9 cellular contexts compared by ENCODE assay signal in the genomic region with DNA sequence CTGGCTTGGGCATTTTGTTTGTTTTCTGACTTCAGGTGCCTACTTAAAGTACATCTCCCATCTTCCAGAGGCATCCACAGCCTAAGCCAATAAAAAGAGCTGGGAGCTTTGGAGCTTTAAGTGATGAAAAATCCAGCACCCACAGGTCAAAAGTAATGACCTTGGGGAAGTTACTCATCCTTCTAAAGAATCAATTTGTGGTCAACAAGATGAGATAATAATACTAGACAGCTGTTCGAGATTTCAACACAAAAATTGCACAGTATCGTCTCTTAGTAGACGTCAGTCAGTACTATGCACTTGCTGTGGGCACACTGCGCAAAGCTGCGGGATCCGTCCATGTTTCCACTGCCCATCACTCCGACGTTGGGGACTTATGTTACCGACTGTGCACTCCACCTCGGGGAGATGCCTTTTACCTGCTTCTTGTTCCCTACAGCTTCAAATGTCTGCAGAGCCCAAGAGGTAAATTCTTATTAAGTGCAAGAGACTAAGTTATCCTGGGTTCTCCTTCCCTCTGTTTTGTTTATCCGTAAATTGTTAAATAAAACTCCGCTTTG. TPM values are rescaled to one million over a fixed set of nuclear protein-coding genes. Genes with fewer than 3 reads are reported as not detected.
DNase-seq lines count a peak whose midpoint lies in the region; ATAC-seq and TF ChIP-seq lines count a peak whose summit lies in the region.
"Had no signal": no experiment of that assay in that cellular context is flagged by ENCODE, and none has a peak within 500 bp of the region (broad histone marks: within the 10 kb centered on the region; RNA-seq: fewer than 3 reads in every experiment).

No MANE protein-coding gene starts in this region.

- TF ChIP-seq POLR2A in Peyer's patch (IDR thresholded peaks at IDR 0.05): no peak

- H3K4me1 ChIP-seq in Peyer's patch: peaks cover 0 to 10% (median 0%) of the 10 kb centered on the region in 4 donors
- peaks cover 0 to 2% of the 10 kb centered on the region in 2 donors for H3K4me1 ChIP-seq in esophagus (ENCODE audit: control insufficient read depth in 2 of 2, insufficient read depth in 2 of 2, low read length in 1 of 2)
- peaks cover 12% of the 10 kb centered on the region for H3K4me1 ChIP-seq in osteoblast (ENCODE audit: insufficient read depth, low read length)

- no peak for TF ChIP-seq CTCF in Peyer's patch (IDR thresholded peaks at IDR 0.05)
- no peak for TF ChIP-seq CTCF in osteoblast (IDR thresholded peaks at IDR 0.05; ENCODE audit: extremely low read depth, low read depth, low read length)

- no peak for ATAC-seq in HG02870 (IDR thresholded peaks at IDR 0.05; ENCODE audit: unreplicated experiment)
- ATAC-seq: GM12878 had no signal

- H2AFZ ChIP-seq in osteoblast (ENCODE audit: low read length): no peak overlapping the region

- no peaks in the 10 kb centered on the region for H3K36me3 ChIP-seq in Peyer's patch
- no peaks in the 10 kb centered on the region for H3K36me3 ChIP-seq in esophagus (ENCODE audit: control insufficient read depth in 2 of 2, insufficient read depth in 2 of 2, low read length in 1 of 2)
- H3K36me3 ChIP-seq in osteoblast (ENCODE audit: insufficient read depth, low read length): no peaks in the 10 kb centered on the region

- H3K27ac ChIP-seq in Peyer's patch (peak overlapping the region in 1 of 4 donors; percentile 76), esophagus (ENCODE audit: low read depth in 2 of 2, low read length in 1 of 2) (no peak overlapping the region), osteoblast (ENCODE audit: low read depth, low read length) (no peak overlapping the region)

- H4K20me1 ChIP-seq in osteoblast (ENCODE audit: insufficient read depth, low read length): no peaks in the 10 kb centered on the region

- H3K4me2 ChIP-seq in osteoblast (ENCODE audit: insufficient read depth, low read length): peak overlapping the region; percentile 94

- H3K27me3 ChIP-seq in Peyer's patch (peaks cover 0 to 8% of the 10 kb centered on the region in 2 donors), esophagus (ENCODE audit: control insufficient read depth in 1 of 2, insufficient read depth in 2 of 2, low read length in 2 of 2) (no peaks in the 10 kb centered on the region), osteoblast (ENCODE audit: insufficient read depth, low read length) (peaks cover 34% of the 10 kb centered on the region)

- H3K79me2 ChIP-seq in osteoblast (ENCODE audit: insufficient read depth, low read length): no peaks in the 10 kb centered on the region

- DNase-seq in CD1c-positive myeloid dendritic cell (ENCODE audit: extremely low spot score): peak; percentile 18
- no peak for DNase-seq in Peyer's patch
- peak; percentile 50 for DNase-seq in osteoblast (ENCODE audit: insufficient read length, low spot score, missing footprints)
- no peak for DNase-seq in NCI-H510A treated with DMSO at 0.1 percent for 48 hours (lab: John Stamatoyannopoulos, UW)
- DNase-seq in activated CD8-positive, alpha-beta memory T cell treated with anti-CD3 and anti-CD28 coated beads for 24 hours: no peak
- DNase-seq in NCI-H774 (lab: John Stamatoyannopoulos, UW): no peak

- WGBS in esophagus, 2 donors: 45 to 46% methylated on average over 12 of the region's 12 CpGs

- H3K9me3 ChIP-seq in Peyer's patch (no peaks in the 10 kb centered on the region), esophagus (ENCODE audit: control insufficient read depth in 2 of 2, insufficient read depth in 1 of 2, low read depth in 1 of 2, low read length in 1 of 2) (no peaks in the 10 kb centered on the region), osteoblast (ENCODE audit: low read depth, low read length) (no peaks in the 10 kb centered on the region)

- H3K4me3 ChIP-seq in Peyer's patch (peak overlapping the region; percentile 41 to 63 (median 50)), esophagus (ENCODE audit: low read depth in 1 of 2, low read length in 2 of 2) (peak overlapping the region; percentile 51 to 70), osteoblast (ENCODE audit: insufficient read depth, low read length) (peak overlapping the region; percentile 77)
- H3K4me3 ChIP-seq: GM12878 had no signal

RNA-seq across cellular contexts. Expression of a gene that starts 1.2 kb away (rescaled TPM):
- total RNA-seq in Peyer's patch: 10 to 100 TPM in 1 of 4 donors, 1 to 10 TPM in 3; 1.2 to 11.6 (median 1.9) TPM
- 1 to 10 TPM in 1 of 2 donors, under 1 TPM in 1; 0.83 to 1.1 TPM for polyA plus RNA-seq in esophagus
- 6.2 TPM in 2 replicates for total RNA-seq in osteoblast

Comparison
In these comparisons a context has a peak if more than half of its experiments do, and no peak if none do; other contexts are left out.
1. DNase-seq: peak in CD1c-positive myeloid dendritic cell (single experiment) and osteoblast (single experiment); none in Peyer's patch (0 of 3), NCI-H510A treated with DMSO at 0.1 percent for 48 hours (single experiment), activated CD8-positive, alpha-beta memory T cell treated with anti-CD3 and anti-CD28 coated beads for 24 hours (single experiment) and NCI-H774 (single experiment).
2. Peak in every context shown above with its lines, with median percentiles within 50 percentile points of each other: H3K4me3 ChIP-seq.